17 cellular contexts compared by ENCODE assay signal in the genomic region with DNA sequence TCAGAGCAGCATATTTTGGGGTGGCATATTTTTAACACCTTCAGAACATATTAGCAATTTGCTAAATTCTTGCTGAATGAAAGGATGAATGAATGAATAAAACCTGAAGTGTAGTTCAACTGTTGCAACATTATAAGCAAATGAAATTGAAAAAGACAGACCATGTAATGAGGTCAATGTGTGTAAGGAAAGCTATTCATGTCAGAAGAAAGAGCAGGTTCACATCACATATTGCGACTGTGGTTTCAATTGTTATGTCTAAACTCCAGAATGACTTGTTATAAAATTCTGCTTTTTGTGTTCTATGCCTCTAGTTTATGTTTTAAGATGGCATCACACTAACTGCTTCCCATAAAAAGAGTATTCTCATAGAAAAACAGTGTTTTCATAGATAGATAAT. TPM values are rescaled to one million over a fixed set of nuclear protein-coding genes. Genes with fewer than 3 reads are reported as not detected.
DNase-seq lines count a peak whose midpoint lies in the region; ATAC-seq and TF ChIP-seq lines count a peak whose summit lies in the region.
"Had no signal": no experiment of that assay in that cellular context is flagged by ENCODE, and none has a peak within 500 bp of the region (broad histone marks: within the 10 kb centered on the region; RNA-seq: fewer than 3 reads in every experiment).

No MANE protein-coding gene starts in this region.

- no peak overlapping the region for H3K27ac Mint-ChIP-seq in activated T-cell treated with anti-CD3 and anti-CD28 coated beads, Interleukin-2, amount 50 U/mL, for 72 hours
- no peak overlapping the region for H3K27ac Mint-ChIP-seq in activated T-cell treated with anti-CD3 and anti-CD28 coated beads, Interleukin-2, amount 50 U/mL, for 24 hours
- no peak overlapping the region for H3K27ac Mint-ChIP-seq in activated CD4-positive, alpha-beta T cell treated with anti-CD3 and anti-CD28 coated beads for 36 hours
- H3K27ac Mint-ChIP-seq in GM23338 = no peak overlapping the region
- H3K27ac Mint-ChIP-seq: H9 had no signal

- H3K4me3 Mint-ChIP-seq in activated T-cell treated with anti-CD3 and anti-CD28 coated beads, Interleukin-2, amount 50 U/mL, for 72 hours = peak overlapping the region in 1 of 2 donors; percentile 43
- H3K4me3 Mint-ChIP-seq in activated T-cell treated with anti-CD3 and anti-CD28 coated beads, Interleukin-2, amount 50 U/mL, for 24 hours = no peak overlapping the region
- H3K4me3 Mint-ChIP-seq in activated CD4-positive, alpha-beta T cell treated with anti-CD3 and anti-CD28 coated beads for 36 hours = no peak overlapping the region
- no peak overlapping the region for H3K4me3 Mint-ChIP-seq in GM23338
- H3K4me3 Mint-ChIP-seq: H9 had no signal

- H2AFZ ChIP-seq in GM23338 = no peak overlapping the region

- intact Hi-C loops in breast epithelium (cut with DNase I; ENCODE audit: low total_unique reads) = no loop called here
- intact Hi-C loops in activated CD4-positive, alpha-beta T cell treated with anti-CD3 and anti-CD28 coated beads for 36 hours (cut with DNase I, micrococcal nuclease) = no loop called here

- peaks cover 7% of the 10 kb centered on the region for H3K4me1 Mint-ChIP-seq in activated T-cell treated with anti-CD3 and anti-CD28 coated beads, Interleukin-2, amount 50 U/mL, for 72 hours (ENCODE audit: low read depth)
- H3K4me1 Mint-ChIP-seq in activated T-cell treated with anti-CD3 and anti-CD28 coated beads, Interleukin-2, amount 50 U/mL, for 24 hours (ENCODE audit: low read depth) = no peaks in the 10 kb centered on the region
- H3K4me1 Mint-ChIP-seq in activated CD4-positive, alpha-beta T cell treated with anti-CD3 and anti-CD28 coated beads for 36 hours = no peaks in the 10 kb centered on the region
- H3K4me1 Mint-ChIP-seq in GM23338 = peaks cover 10% of the 10 kb centered on the region

- H3K27me3 ChIP-seq in breast epithelium = no peaks in the 10 kb centered on the region
- H3K27me3 ChIP-seq in GM23338 (ENCODE audit: insufficient read depth) = no peaks in the 10 kb centered on the region
- H3K27me3 ChIP-seq: BLaER1 had no signal

- no peaks in the 10 kb centered on the region for H4K20me1 ChIP-seq in GM23338 (replicated peaks; ENCODE audit: insufficient read depth)
- H4K20me1 ChIP-seq: BLaER1 had no signal

- no peak overlapping the region for H3K4me2 ChIP-seq in GM23338
- H3K4me2 ChIP-seq: BLaER1 had no signal

- H3K27me3 Mint-ChIP-seq in activated T-cell treated with anti-CD3 and anti-CD28 coated beads, Interleukin-2, amount 50 U/mL, for 72 hours (ENCODE audit: low read depth) = peaks cover 7% of the 10 kb centered on the region
- H3K27me3 Mint-ChIP-seq in activated T-cell treated with anti-CD3 and anti-CD28 coated beads, Interleukin-2, amount 50 U/mL, for 24 hours = peaks cover 13% of the 10 kb centered on the region
- H3K27me3 Mint-ChIP-seq in activated CD4-positive, alpha-beta T cell treated with anti-CD3 and anti-CD28 coated beads for 36 hours = peaks cover 2% of the 10 kb centered on the region
- no peaks in the 10 kb centered on the region for H3K27me3 Mint-ChIP-seq in GM23338 (ENCODE audit: insufficient read depth, low read depth, poor library complexity)

- no peak for DNase-seq in activated T-cell treated with anti-CD3 and anti-CD28 coated beads, Interleukin-2, amount 50 U/mL, for 72 hours
- DNase-seq in activated T-cell treated with anti-CD3 and anti-CD28 coated beads, Interleukin-2, amount 50 U/mL, for 24 hours = no peak
- DNase-seq in breast epithelium (ENCODE audit: low spot score in 2 of 2) (no peak), fibroblast of peridontal ligament (ENCODE audit: extremely low read depth) (peak; percentile 26), DMS153 treated with DMSO at 0.1 percent for 48 hours (lab: John Stamatoyannopoulos, UW; ENCODE audit: unreplicated experiment) (no peak), GM23338 (ENCODE audit: low spot score) (no peak)
- DNase-seq in activated CD4-positive, alpha-beta T cell treated with anti-CD3 and anti-CD28 coated beads for 36 hours = no peak
- DNase-seq: AML-193, GOT3, H9, IMR-90 had no signal

- no peaks in the 10 kb centered on the region for H3K9me2 ChIP-seq in GM23338 (ENCODE audit: insufficient read depth)

- no peak for TF ChIP-seq CTCF in breast epithelium (IDR thresholded peaks at IDR 0.05)
- no peak for TF ChIP-seq CTCF in GM23338 (conservative IDR thresholded peaks at IDR 0.05; ENCODE audit: low read depth in 2 of 2)

- peaks cover 1 to 2% of the 10 kb centered on the region in 2 donors for H3K36me3 Mint-ChIP-seq in activated T-cell treated with anti-CD3 and anti-CD28 coated beads, Interleukin-2, amount 50 U/mL, for 72 hours (ENCODE audit: insufficient read depth in 2 of 2)
- no peaks in the 10 kb centered on the region for H3K36me3 Mint-ChIP-seq in activated T-cell treated with anti-CD3 and anti-CD28 coated beads, Interleukin-2, amount 50 U/mL, for 24 hours (ENCODE audit: low read depth)
- H3K36me3 Mint-ChIP-seq in activated CD4-positive, alpha-beta T cell treated with anti-CD3 and anti-CD28 coated beads for 36 hours (ENCODE audit: low read depth) = no peaks in the 10 kb centered on the region
- H3K36me3 Mint-ChIP-seq in GM23338 (ENCODE audit: low read depth) = no peaks in the 10 kb centered on the region

- no peaks in the 10 kb centered on the region for H3K9me3 ChIP-seq in breast epithelium
- H3K9me3 ChIP-seq: BLaER1 had no signal

- no peak for TF ChIP-seq POLR2A in breast epithelium (IDR thresholded peaks at IDR 0.05)

- CTCF ChIA-PET in activated CD4-positive, alpha-beta T cell treated with anti-CD3 and anti-CD28 coated beads for 36 hours (lab: Charles Lee) = no interaction called here

- H3K4me1 ChIP-seq in breast epithelium (no peaks in the 10 kb centered on the region), GM23338 (ENCODE audit: insufficient read depth) (no peaks in the 10 kb centered on the region; the same call in 1 of the 2 replicates)

- POLR2A ChIA-PET in activated CD4-positive, alpha-beta T cell treated with anti-CD3 and anti-CD28 coated beads for 36 hours (lab: Charles Lee) = no interaction called here

- no peaks in the 10 kb centered on the region for H3K79me2 ChIP-seq in GM23338 (replicated peaks; ENCODE audit: insufficient read depth)

- H3F3A ChIP-seq in GM23338 (replicated peaks; ENCODE audit: low read depth) = no peaks in the 10 kb centered on the region

- H3K27ac ChIP-seq in breast epithelium (peak overlapping the region; percentile 81 to 84), GM23338 (ENCODE audit: low read depth) (no peak overlapping the region)
- H3K27ac ChIP-seq: 22Rv1, BLaER1 had no signal

- peak; percentile 47 to 86 for ATAC-seq in activated T-cell treated with anti-CD3 and anti-CD28 coated beads, Interleukin-2, amount 50 U/mL, for 72 hours (replicated peaks in 1 of 2)
- no peak for ATAC-seq in activated CD4-positive, alpha-beta T cell treated with anti-CD3 and anti-CD28 coated beads for 36 hours
- ATAC-seq in GM23338 = no peak
- no peak for ATAC-seq in GM21528 (IDR thresholded peaks at IDR 0.05; ENCODE audit: low FRiP score, unreplicated experiment)

- H3K36me3 ChIP-seq in breast epithelium (no peaks in the 10 kb centered on the region), GM23338 (ENCODE audit: insufficient read depth) (no peaks in the 10 kb centered on the region)
- H3K36me3 ChIP-seq: BLaER1 had no signal

- H3K4me3 ChIP-seq in breast epithelium = no peak overlapping the region
- no peak overlapping the region for H3K4me3 ChIP-seq in GM23338
- H3K4me3 ChIP-seq: BLaER1 had no signal

- H3K9me3 Mint-ChIP-seq in activated T-cell treated with anti-CD3 and anti-CD28 coated beads, Interleukin-2, amount 50 U/mL, for 72 hours = peaks cover 0 to 2% of the 10 kb centered on the region in 2 donors
- H3K9me3 Mint-ChIP-seq in activated T-cell treated with anti-CD3 and anti-CD28 coated beads, Interleukin-2, amount 50 U/mL, for 24 hours = no peaks in the 10 kb centered on the region
- no peaks in the 10 kb centered on the region for H3K9me3 Mint-ChIP-seq in activated CD4-positive, alpha-beta T cell treated with anti-CD3 and anti-CD28 coated beads for 36 hours (ENCODE audit: low read depth)
- H3K9me3 Mint-ChIP-seq in GM23338 = no peaks in the 10 kb centered on the region

TF ChIP-seq in GM23338, 12 proteins besides CTCF, POLR2A, EP300 and RAD21:
- TF ChIP-seq POLR2AphosphoS5 (IDR thresholded peaks at IDR 0.05; ENCODE audit: low read depth) (no peak), EZH2 (IDR thresholded peaks at IDR 0.05; ENCODE audit: low read depth, unreplicated experiment) (no peak), STAT1 (IDR thresholded peaks at IDR 0.05; ENCODE audit: unreplicated experiment) (no peak), ZNF114 (CRISPR knock-in tag; IDR thresholded peaks at IDR 0.05) (no peak)

RNA-seq across cellular contexts. Expression of gene DSPP, which starts 32.9 kb away (rescaled TPM):
- total RNA-seq in activated T-cell treated with anti-CD3 and anti-CD28 coated beads, Interleukin-2, amount 50 U/mL, for 72 hours = not detected
- total RNA-seq in breast epithelium = under 1 TPM in 1 of 3 donors, not detected in 2; under 0.01 TPM
- not detected for total RNA-seq in activated CD4-positive, alpha-beta T cell treated with anti-CD3 and anti-CD28 coated beads for 36 hours
- not detected in 2 replicates for total RNA-seq in GM23338 (2014; rRNA removed; shearing (Covaris generic))
- polyA plus RNA-seq in GM23338 (2016; fragmentation: Nextera tagmentation; extraction: Ambion mirVana) = 0.05 and 0.08 TPM in 2 replicates
- total RNA-seq: A673, Daoy, H9, HT-29, IMR-90 had no signal
- polyA plus RNA-seq: IMR-90 had no signal

RNA-seq across cellular contexts. Expression of gene SPARCL1, which starts 46.2 kb away (rescaled TPM):
- not detected for total RNA-seq in activated T-cell treated with anti-CD3 and anti-CD28 coated beads, Interleukin-2, amount 50 U/mL, for 72 hours
- total RNA-seq in breast epithelium = 100 to 1,000 TPM; 368 to 408 (median 371) TPM
- total RNA-seq in activated CD4-positive, alpha-beta T cell treated with anti-CD3 and anti-CD28 coated beads for 36 hours = not detected
- total RNA-seq in GM23338 (2014; rRNA removed; shearing (Covaris generic)) = 1.5 and 1.7 TPM in 2 replicates
- polyA plus RNA-seq in GM23338 (2016; fragmentation: Nextera tagmentation; extraction: Ambion mirVana) = 1.7 and 2.4 TPM in 2 replicates
- total RNA-seq: Daoy, HT-29, IMR-90 had no signal
- polyA plus RNA-seq: IMR-90 had no signal

Comparison
In these comparisons a context has a peak if more than half of its experiments do, and no peak if none do; other contexts are left out.
1. ATAC-seq: peak in activated T-cell treated with anti-CD3 and anti-CD28 coated beads, Interleukin-2, amount 50 U/mL, for 72 hours (2 of 2); none in activated CD4-positive, alpha-beta T cell treated with anti-CD3 and anti-CD28 coated beads for 36 hours (single experiment), GM23338 (single experiment) and GM21528 (single experiment).
2. RNA of gene SPARCL1, which starts 46.2 kb away (total RNA-seq): 368 to 408 TPM in breast epithelium; 1.5 to 1.7 TPM in GM23338, not detected in activated T-cell treated with anti-CD3 and anti-CD28 coated beads, Interleukin-2, amount 50 U/mL, for 72 hours and not detected in activated CD4-positive, alpha-beta T cell treated with anti-CD3 and anti-CD28 coated beads for 36 hours; every median in the first group is over 100 times any median in the second.